Comparison of ENCODE assay signal across 18 cellular contexts in genomic region chr2:39062320-39062719, GRCh38. TPM values are rescaled to one million over a fixed set of nuclear protein-coding genes. Genes with fewer than 3 reads are reported as not detected.
DNase-seq lines count a peak whose midpoint lies in the region; ATAC-seq and TF ChIP-seq lines count a peak whose summit lies in the region.
"Had no signal": no experiment of that assay in that cellular context is flagged by ENCODE, and none has a peak within 500 bp of the region (broad histone marks: within the 10 kb centered on the region; RNA-seq: fewer than 3 reads in every experiment).

No MANE protein-coding gene starts in this region.

- no peak for TF ChIP-seq POLR2A in esophagus muscularis mucosa (IDR thresholded peaks at IDR 0.05; ENCODE audit: low read depth)

- H3K36me3 ChIP-seq in esophagus muscularis mucosa = peaks cover 0 to 18% (median 10%) of the 10 kb centered on the region in 4 donors
- H3K36me3 ChIP-seq: BE2C, HAP-1 had no signal

- no peak for DNase-seq in activated CD8-positive, alpha-beta memory T cell treated with anti-CD3 and anti-CD28 coated beads, Interleukin-2, amount 10 ng/mL, durations not matched to agents 7 days and 5 days
- no peak for DNase-seq in activated CD8-positive, alpha-beta memory T cell treated with anti-CD3 and anti-CD28 coated beads for 24 hours
- no peak for DNase-seq in activated CD8-positive, alpha-beta T cell treated with anti-CD3 and anti-CD28 coated beads, Interleukin-2, amount 10 ng/mL, durations not matched to agents 7 days and 5 days
- no peak for DNase-seq in immature natural killer cell
- no peak for DNase-seq in type B pancreatic cell (ENCODE audit: extremely low spot score, unreplicated experiment)
- DNase-seq in esophagus muscularis mucosa (ENCODE audit: extremely low spot score) = no peak
- no peak for DNase-seq in NCI-H2171 (lab: John Stamatoyannopoulos, UW)
- DNase-seq in cardiac septum (ENCODE audit: low spot score) = no peak
- DNase-seq: 8988T; BE2C; Calu3; CD4-positive, alpha-beta memory T cell; DMS79; NCI-H1417; NCI-H1930; NCI-H446 treated with DMSO at 0.1 percent for 48 hours had no signal

- H3K27ac ChIP-seq in esophagus muscularis mucosa (replicated peaks in 1 of 4) = no peak overlapping the region

- 91% methylated on average over 6 of the region's 6 CpGs for WGBS in esophagus muscularis mucosa

- H3K4me1 Mint-ChIP-seq in activated CD8-positive, alpha-beta memory T cell treated with anti-CD3 and anti-CD28 coated beads, Interleukin-2, amount 10 ng/mL, durations not matched to agents 7 days and 5 days = peaks cover 32% of the 10 kb centered on the region
- peaks cover 36% of the 10 kb centered on the region for H3K4me1 Mint-ChIP-seq in activated CD8-positive, alpha-beta T cell treated with anti-CD3 and anti-CD28 coated beads, Interleukin-2, amount 10 ng/mL, durations not matched to agents 7 days and 5 days (ENCODE audit: low read depth)
- H3K4me1 Mint-ChIP-seq in immature natural killer cell (peaks cover 15 to 45% of the 10 kb centered on the region in 2 donors), type B pancreatic cell (ENCODE audit: unreplicated experiment) (peaks cover 3% of the 10 kb centered on the region)

- no peak overlapping the region for H3K4me3 Mint-ChIP-seq in activated CD8-positive, alpha-beta memory T cell treated with anti-CD3 and anti-CD28 coated beads, Interleukin-2, amount 10 ng/mL, durations not matched to agents 7 days and 5 days
- no peak overlapping the region for H3K4me3 Mint-ChIP-seq in activated CD8-positive, alpha-beta T cell treated with anti-CD3 and anti-CD28 coated beads, Interleukin-2, amount 10 ng/mL, durations not matched to agents 7 days and 5 days
- H3K4me3 Mint-ChIP-seq in immature natural killer cell (no peak overlapping the region), type B pancreatic cell (no peak overlapping the region)
- H3K4me3 Mint-ChIP-seq: CD4-positive, alpha-beta memory T cell had no signal

- TF ChIP-seq CTCF in type B pancreatic cell (conservative IDR thresholded peaks at IDR 0.05) (no peak), esophagus muscularis mucosa (IDR thresholded peaks at IDR 0.05) (no peak)

- no peak for ATAC-seq in activated CD8-positive, alpha-beta memory T cell treated with anti-CD3 and anti-CD28 coated beads, Interleukin-2, amount 10 ng/mL, durations not matched to agents 7 days and 5 days
- ATAC-seq in activated CD8-positive, alpha-beta T cell treated with anti-CD3 and anti-CD28 coated beads, Interleukin-2, amount 10 ng/mL, durations not matched to agents 7 days and 5 days = no peak
- ATAC-seq: Panc1 had no signal

- H3K4me3 ChIP-seq in esophagus muscularis mucosa = no peak overlapping the region
- H3K4me3 ChIP-seq: HAP-1 had no signal

- H3K9me3 Mint-ChIP-seq in activated CD8-positive, alpha-beta memory T cell treated with anti-CD3 and anti-CD28 coated beads, Interleukin-2, amount 10 ng/mL, durations not matched to agents 7 days and 5 days (ENCODE audit: low read depth) = no peaks in the 10 kb centered on the region
- no peaks in the 10 kb centered on the region for H3K9me3 Mint-ChIP-seq in activated CD8-positive, alpha-beta T cell treated with anti-CD3 and anti-CD28 coated beads, Interleukin-2, amount 10 ng/mL, durations not matched to agents 7 days and 5 days (ENCODE audit: insufficient read depth)
- H3K9me3 Mint-ChIP-seq in immature natural killer cell (no peaks in the 10 kb centered on the region), type B pancreatic cell (no peaks in the 10 kb centered on the region)
- H3K9me3 Mint-ChIP-seq: CD4-positive, alpha-beta memory T cell had no signal

- CTCF ChIA-PET in activated CD8-positive, alpha-beta memory T cell treated with anti-CD3 and anti-CD28 coated beads, Interleukin-2, amount 10 ng/mL, durations not matched to agents 7 days and 5 days (lab: Charles Lee) = interaction anchor here (0.8 to 9.2 kb wide), 5 partner anchors 20 to 223 kb away, joined by 3 to 145 read pairs (median 3); partner anchors contain the start of gene SOS1
- CTCF ChIA-PET in activated CD8-positive, alpha-beta T cell treated with anti-CD3 and anti-CD28 coated beads, Interleukin-2, amount 10 ng/mL, durations not matched to agents 7 days and 5 days (lab: Charles Lee) = interaction anchor here (1.2 to 16.6 kb wide), 3 partner anchors 53 to 167 kb away, joined by 3 to 282 read pairs (median 7); no protein-coding TSS in a partner anchor

- no peaks in the 10 kb centered on the region for H3K27me3 ChIP-seq in esophagus muscularis mucosa
- H3K27me3 ChIP-seq: BE2C had no signal

- peaks cover 24% of the 10 kb centered on the region for H3K36me3 Mint-ChIP-seq in activated CD8-positive, alpha-beta memory T cell treated with anti-CD3 and anti-CD28 coated beads, Interleukin-2, amount 10 ng/mL, durations not matched to agents 7 days and 5 days
- peaks cover 55% of the 10 kb centered on the region for H3K36me3 Mint-ChIP-seq in activated CD8-positive, alpha-beta T cell treated with anti-CD3 and anti-CD28 coated beads, Interleukin-2, amount 10 ng/mL, durations not matched to agents 7 days and 5 days (ENCODE audit: low read depth)
- H3K36me3 Mint-ChIP-seq in immature natural killer cell = peaks cover 5 to 11% (median 6%) of the 10 kb centered on the region in 3 donors
- peaks cover 7% of the 10 kb centered on the region for H3K36me3 Mint-ChIP-seq in type B pancreatic cell

- POLR2A ChIA-PET in activated CD8-positive, alpha-beta T cell treated with anti-CD3 and anti-CD28 coated beads, Interleukin-2, amount 10 ng/mL, durations not matched to agents 7 days and 5 days (lab: Charles Lee) = interaction anchor here (0.6 kb wide), 2 partner anchors 56 to 1880 kb away, joined by 3 read pairs; no protein-coding TSS in a partner anchor

- H3K9me3 ChIP-seq in esophagus muscularis mucosa = no peaks in the 10 kb centered on the region
- H3K9me3 ChIP-seq: BE2C, HAP-1 had no signal

- H3K4me1 ChIP-seq in esophagus muscularis mucosa = peaks cover 0 to 12% (median 9%) of the 10 kb centered on the region in 4 donors
- H3K4me1 ChIP-seq: BE2C had no signal

- TF ChIP-seq EP300 in esophagus muscularis mucosa (IDR thresholded peaks at IDR 0.05) = no peak

- intact Hi-C loops in esophagus muscularis mucosa (cut with DNase I) = no loop called here
- intact Hi-C loops in cardiac septum (cut with DNase I) = loop anchor here (5.0 kb wide), 1 partner anchor 60 kb away; the partner anchor contains the start of gene SOS1

- H3K27ac Mint-ChIP-seq in activated CD8-positive, alpha-beta memory T cell treated with anti-CD3 and anti-CD28 coated beads, Interleukin-2, amount 10 ng/mL, durations not matched to agents 7 days and 5 days = peak overlapping the region; percentile 57
- peak overlapping the region; percentile 48 for H3K27ac Mint-ChIP-seq in activated CD8-positive, alpha-beta T cell treated with anti-CD3 and anti-CD28 coated beads, Interleukin-2, amount 10 ng/mL, durations not matched to agents 7 days and 5 days
- peak overlapping the region in 5 of 6 donors; percentile 29 to 73 (median 48) for H3K27ac Mint-ChIP-seq in immature natural killer cell
- peak overlapping the region; percentile 28 for H3K27ac Mint-ChIP-seq in type B pancreatic cell

- H3K27me3 Mint-ChIP-seq in activated CD8-positive, alpha-beta memory T cell treated with anti-CD3 and anti-CD28 coated beads, Interleukin-2, amount 10 ng/mL, durations not matched to agents 7 days and 5 days = no peaks in the 10 kb centered on the region
- H3K27me3 Mint-ChIP-seq in activated CD8-positive, alpha-beta T cell treated with anti-CD3 and anti-CD28 coated beads, Interleukin-2, amount 10 ng/mL, durations not matched to agents 7 days and 5 days (ENCODE audit: low read depth) = no peaks in the 10 kb centered on the region
- no peaks in the 10 kb centered on the region for H3K27me3 Mint-ChIP-seq in immature natural killer cell (ENCODE audit: low read depth in 3 of 3)
- H3K27me3 Mint-ChIP-seq in type B pancreatic cell = no peaks in the 10 kb centered on the region
- H3K27me3 Mint-ChIP-seq: CD4-positive, alpha-beta memory T cell had no signal

RNA-seq across cellular contexts. Expression of gene SOS1, which starts 58.5 kb away (rescaled TPM):
- 100 to 1,000 TPM; 134 to 186 TPM for total RNA-seq in activated CD8-positive, alpha-beta memory T cell treated with anti-CD3 and anti-CD28 coated beads, Interleukin-2, amount 10 ng/mL, durations not matched to agents 7 days and 5 days
- 100 to 1,000 TPM; 209 to 243 TPM for total RNA-seq in activated CD8-positive, alpha-beta T cell treated with anti-CD3 and anti-CD28 coated beads, Interleukin-2, amount 10 ng/mL, durations not matched to agents 7 days and 5 days
- polyA plus RNA-seq in immature natural killer cell = 10 to 100 TPM in 1 of 3 donors, 1 to 10 TPM in 2; 3.6 to 12.8 (median 8.2) TPM
- total RNA-seq in type B pancreatic cell (ENCODE audit: low replicate concordance) (54.2 and 63.8 TPM in 2 replicates), esophagus muscularis mucosa (10 to 100 TPM; 33.3 to 48.6 (median 35.7) TPM), cardiac septum (27.3 TPM)
